ENCODE assay signal across 8 cellular contexts in genomic region chr15:69160976-69161877, GRCh38. TPM values are rescaled to one million over a fixed set of nuclear protein-coding genes. Genes with fewer than 3 reads are reported as not detected.
DNase-seq lines count a peak whose midpoint lies in the region; ATAC-seq and TF ChIP-seq lines count a peak whose summit lies in the region.

No MANE protein-coding gene starts in this region.

- H3K36me3 ChIP-seq in WERI-Rb-1 (no peaks in the 10 kb centered on the region; the same call in 1 of the 2 replicates), kidney epithelial cell (ENCODE audit: control insufficient read depth, insufficient read depth, low read length) (no peaks in the 10 kb centered on the region), spleen (no peaks in the 10 kb centered on the region)

- no peak for TF ChIP-seq EP300 in Ishikawa (IDR thresholded peaks at IDR 0.05; ENCODE audit: borderline replicate concordance)

- H3K27me3 ChIP-seq in WERI-Rb-1 (ENCODE audit: insufficient read depth, low read depth, severe bottlenecking) (no peaks in the 10 kb centered on the region), kidney epithelial cell (ENCODE audit: control insufficient read depth, insufficient read depth, low read length) (no peaks in the 10 kb centered on the region), spleen (replicated peaks in 1 of 7) (peaks cover 0 to 4% (median 0%) of the 10 kb centered on the region in 7 donors)

- H3K9me3 ChIP-seq in WERI-Rb-1 (ENCODE audit: severe bottlenecking): no peaks in the 10 kb centered on the region
- no peaks in the 10 kb centered on the region for H3K9me3 ChIP-seq in spleen

- TF ChIP-seq RAD21 in Ishikawa (IDR thresholded peaks at IDR 0.05; ENCODE audit: low read depth): peak; percentile 37; the same call in 1 of the 2 replicates

- TF ChIP-seq POLR2A in spleen (IDR thresholded peaks at IDR 0.05): no peak

- TF ChIP-seq CTCF in WERI-Rb-1 (IDR thresholded peaks at IDR 0.05; ENCODE audit: low read depth, low read length) (peak; percentile 29; the same call in 1 of the 2 replicates), kidney epithelial cell (IDR thresholded peaks at IDR 0.05; ENCODE audit: insufficient read depth, low read length, poor library complexity, severe bottlenecking) (peak; percentile 45), spleen (IDR thresholded peaks at IDR 0.05 in 8 of 11, conservative IDR thresholded peaks at IDR 0.05 in 3 of 11) (no peak)

- intact Hi-C loops in spleen (cut with DNase I; ENCODE audit: low total_unique reads): no loop called here

- H3K27ac ChIP-seq in WERI-Rb-1 (peak overlapping the region; percentile 95), spleen (peak overlapping the region in 6 of 8 donors; percentile 67 to 86 (median 80))

- H3K4me1 ChIP-seq in spleen: peaks cover 0 to 23% (median 13%) of the 10 kb centered on the region in 6 donors

- DNase-seq in D341Med (ENCODE audit: low spot score) (peak; percentile 58), WERI-Rb-1 (peak; percentile 61), cerebellum (ENCODE audit: low spot score) (peak; percentile 60), kidney epithelial cell (ENCODE audit: low read depth) (no peak), spleen (peak; percentile 83), NCI-H1694 (lab: John Stamatoyannopoulos, UW) (no peak)

- no peak for ATAC-seq in HG02885 (IDR thresholded peaks at IDR 0.05; ENCODE audit: poor library complexity, unreplicated experiment)

- peak overlapping the region; percentile 90 for H3K4me3 ChIP-seq in WERI-Rb-1 (ENCODE audit: low read depth, low read length)
- H3K4me3 ChIP-seq in kidney epithelial cell (ENCODE audit: low read depth, low read length): peak overlapping the region; percentile 68
- H3K4me3 ChIP-seq in spleen: peak overlapping the region; percentile 70 to 93 (median 90)

- WGBS in spleen, 5 donors: 0 to 3% (median 1%) methylated on average over 46 to 57 of the region's 57 CpGs

TF ChIP-seq in Ishikawa, 13 proteins besides CTCF, POLR2A, EP300 and RAD21:
- TF ChIP-seq EGR1 (IDR thresholded peaks at IDR 0.05) (0 out of 2 replicates have a peak, but pooled peaks have one; percentile 4), NFIC (IDR thresholded peaks at IDR 0.05) (no peak), ZBTB7A (IDR thresholded peaks at IDR 0.05; ENCODE audit: low read depth) (peak; percentile 78; the same call in 1 of the 2 replicates)

RNA-seq across cellular contexts. Expression of gene GLCE, which starts 0.8 kb away (rescaled TPM):
- total RNA-seq in cerebellum (125 TPM), kidney epithelial cell (11.0 and 12.9 TPM in 2 replicates), spleen (10 to 100 TPM in 4 of 7 donors, 1 to 10 TPM in 3; 5.4 to 13.3 (median 11.1) TPM)
- 1 to 10 TPM; 2.8 to 4.5 (median 3.9) TPM for polyA plus RNA-seq in spleen

Comparison
In these comparisons a context has a peak if more than half of its experiments do, and no peak if none do; other contexts are left out.
1. DNase-seq: peak in D341Med (single experiment), WERI-Rb-1 (single experiment), cerebellum (single experiment) and spleen (single experiment); none in kidney epithelial cell (single experiment) and NCI-H1694 (single experiment).
2. CTCF ChIP-seq: peak in WERI-Rb-1 (single experiment) and kidney epithelial cell (single experiment); none in spleen (0 of 11).
3. Peak in every context shown above with its lines, with median percentiles within 50 percentile points of each other: H3K4me3 ChIP-seq.